1 cellular context compared by ENCODE assay signal in genomic region chr9:98176391-98177259, GRCh38.
A peak's percentile ranks its signal among the peaks of the same experiment; 100 is the strongest.
TF ChIP-seq lines count a peak whose summit lies in the region.

No MANE protein-coding gene starts in this region.

TF ChIP-seq in HepG2, 621 proteins besides CTCF, POLR2A, EP300 and RAD21 (continued from another document):
- TF ChIP-seq, protein P1, sequence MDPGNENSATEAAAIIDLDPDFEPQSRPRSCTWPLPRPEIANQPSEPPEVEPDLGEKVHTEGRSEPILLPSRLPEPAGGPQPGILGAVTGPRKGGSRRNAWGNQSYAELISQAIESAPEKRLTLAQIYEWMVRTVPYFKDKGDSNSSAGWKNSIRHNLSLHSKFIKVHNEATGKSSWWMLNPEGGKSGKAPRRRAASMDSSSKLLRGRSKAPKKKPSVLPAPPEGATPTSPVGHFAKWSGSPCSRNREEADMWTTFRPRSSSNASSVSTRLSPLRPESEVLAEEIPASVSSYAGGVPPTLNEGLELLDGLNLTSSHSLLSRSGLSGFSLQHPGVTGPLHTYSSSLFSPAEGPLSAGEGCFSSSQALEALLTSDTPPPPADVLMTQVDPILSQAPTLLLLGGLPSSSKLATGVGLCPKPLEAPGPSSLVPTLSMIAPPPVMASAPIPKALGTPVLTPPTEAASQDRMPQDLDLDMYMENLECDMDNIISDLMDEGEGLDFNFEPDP (CRISPR knock-in tag; conservative IDR thresholded peaks at IDR 0.05), result 0 out of 2 replicates have a peak, but pooled peaks have one; percentile 21
- TF ChIP-seq RCOR2 (CRISPR knock-in tag; IDR thresholded peaks at IDR 0.05) (peak; percentile 34; the same call in 1 of the 2 replicates), ZNF703 (CRISPR knock-in tag; IDR thresholded peaks at IDR 0.05; ENCODE audit: borderline replicate concordance) (no peak), TEAD3 (CRISPR knock-in tag; optimal IDR thresholded peaks at IDR 0.05; ENCODE audit: borderline replicate concordance) (peak; percentile 23), KLF12 (CRISPR knock-in tag; IDR thresholded peaks at IDR 0.05; ENCODE audit: borderline replicate concordance) (no peak), ZNF891 (CRISPR knock-in tag; IDR thresholded peaks at IDR 0.05) (no peak), ELF4 (CRISPR knock-in tag; IDR thresholded peaks at IDR 0.05; ENCODE audit: borderline replicate concordance) (no peak), THAP11 (CRISPR knock-in tag; IDR thresholded peaks at IDR 0.05) (no peak), MED1 (CRISPR knock-in tag; IDR thresholded peaks at IDR 0.05) (no peak), ZNF780A (CRISPR knock-in tag; IDR thresholded peaks at IDR 0.05) (no peak), ZNF674 (CRISPR knock-in tag; IDR thresholded peaks at IDR 0.05; ENCODE audit: low read depth) (no peak), NR2F2 (IDR thresholded peaks at IDR 0.05; ENCODE audit: borderline replicate concordance, low read depth) (no peak), MAFG (CRISPR knock-in tag; IDR thresholded peaks at IDR 0.05) (no peak), SMAD3 (CRISPR knock-in tag; IDR thresholded peaks at IDR 0.05) (no peak), POLR2AphosphoS5 (IDR thresholded peaks at IDR 0.05; ENCODE audit: low read depth, low read length) (no peak), ARHGAP35 (CRISPR knock-in tag; IDR thresholded peaks at IDR 0.05; ENCODE audit: borderline replicate concordance) (no peak), KDM2A (CRISPR knock-in tag; IDR thresholded peaks at IDR 0.05; ENCODE audit: borderline replicate concordance, low read depth) (no peak), ZNF768 (CRISPR knock-in tag; IDR thresholded peaks at IDR 0.05) (no peak), ZBTB39 (CRISPR knock-in tag; IDR thresholded peaks at IDR 0.05) (no peak)
- TF ChIP-seq, protein P2, sequence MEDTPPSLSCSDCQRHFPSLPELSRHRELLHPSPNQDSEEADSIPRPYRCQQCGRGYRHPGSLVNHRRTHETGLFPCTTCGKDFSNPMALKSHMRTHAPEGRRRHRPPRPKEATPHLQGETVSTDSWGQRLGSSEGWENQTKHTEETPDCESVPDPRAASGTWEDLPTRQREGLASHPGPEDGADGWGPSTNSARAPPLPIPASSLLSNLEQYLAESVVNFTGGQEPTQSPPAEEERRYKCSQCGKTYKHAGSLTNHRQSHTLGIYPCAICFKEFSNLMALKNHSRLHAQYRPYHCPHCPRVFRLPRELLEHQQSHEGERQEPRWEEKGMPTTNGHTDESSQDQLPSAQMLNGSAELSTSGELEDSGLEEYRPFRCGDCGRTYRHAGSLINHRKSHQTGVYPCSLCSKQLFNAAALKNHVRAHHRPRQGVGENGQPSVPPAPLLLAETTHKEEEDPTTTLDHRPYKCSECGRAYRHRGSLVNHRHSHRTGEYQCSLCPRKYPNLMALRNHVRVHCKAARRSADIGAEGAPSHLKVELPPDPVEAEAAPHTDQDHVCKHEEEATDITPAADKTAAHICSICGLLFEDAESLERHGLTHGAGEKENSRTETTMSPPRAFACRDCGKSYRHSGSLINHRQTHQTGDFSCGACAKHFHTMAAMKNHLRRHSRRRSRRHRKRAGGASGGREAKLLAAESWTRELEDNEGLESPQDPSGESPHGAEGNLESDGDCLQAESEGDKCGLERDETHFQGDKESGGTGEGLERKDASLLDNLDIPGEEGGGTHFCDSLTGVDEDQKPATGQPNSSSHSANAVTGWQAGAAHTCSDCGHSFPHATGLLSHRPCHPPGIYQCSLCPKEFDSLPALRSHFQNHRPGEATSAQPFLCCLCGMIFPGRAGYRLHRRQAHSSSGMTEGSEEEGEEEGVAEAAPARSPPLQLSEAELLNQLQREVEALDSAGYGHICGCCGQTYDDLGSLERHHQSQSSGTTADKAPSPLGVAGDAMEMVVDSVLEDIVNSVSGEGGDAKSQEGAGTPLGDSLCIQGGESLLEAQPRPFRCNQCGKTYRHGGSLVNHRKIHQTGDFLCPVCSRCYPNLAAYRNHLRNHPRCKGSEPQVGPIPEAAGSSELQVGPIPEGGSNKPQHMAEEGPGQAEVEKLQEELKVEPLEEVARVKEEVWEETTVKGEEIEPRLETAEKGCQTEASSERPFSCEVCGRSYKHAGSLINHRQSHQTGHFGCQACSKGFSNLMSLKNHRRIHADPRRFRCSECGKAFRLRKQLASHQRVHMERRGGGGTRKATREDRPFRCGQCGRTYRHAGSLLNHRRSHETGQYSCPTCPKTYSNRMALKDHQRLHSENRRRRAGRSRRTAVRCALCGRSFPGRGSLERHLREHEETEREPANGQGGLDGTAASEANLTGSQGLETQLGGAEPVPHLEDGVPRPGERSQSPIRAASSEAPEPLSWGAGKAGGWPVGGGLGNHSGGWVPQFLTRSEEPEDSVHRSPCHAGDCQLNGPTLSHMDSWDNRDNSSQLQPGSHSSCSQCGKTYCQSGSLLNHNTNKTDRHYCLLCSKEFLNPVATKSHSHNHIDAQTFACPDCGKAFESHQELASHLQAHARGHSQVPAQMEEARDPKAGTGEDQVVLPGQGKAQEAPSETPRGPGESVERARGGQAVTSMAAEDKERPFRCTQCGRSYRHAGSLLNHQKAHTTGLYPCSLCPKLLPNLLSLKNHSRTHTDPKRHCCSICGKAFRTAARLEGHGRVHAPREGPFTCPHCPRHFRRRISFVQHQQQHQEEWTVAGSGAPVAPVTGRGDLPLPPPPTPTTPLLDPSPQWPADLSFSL (CRISPR knock-in tag; IDR thresholded peaks at IDR 0.05), result no peak
- TF ChIP-seq, protein P3, sequence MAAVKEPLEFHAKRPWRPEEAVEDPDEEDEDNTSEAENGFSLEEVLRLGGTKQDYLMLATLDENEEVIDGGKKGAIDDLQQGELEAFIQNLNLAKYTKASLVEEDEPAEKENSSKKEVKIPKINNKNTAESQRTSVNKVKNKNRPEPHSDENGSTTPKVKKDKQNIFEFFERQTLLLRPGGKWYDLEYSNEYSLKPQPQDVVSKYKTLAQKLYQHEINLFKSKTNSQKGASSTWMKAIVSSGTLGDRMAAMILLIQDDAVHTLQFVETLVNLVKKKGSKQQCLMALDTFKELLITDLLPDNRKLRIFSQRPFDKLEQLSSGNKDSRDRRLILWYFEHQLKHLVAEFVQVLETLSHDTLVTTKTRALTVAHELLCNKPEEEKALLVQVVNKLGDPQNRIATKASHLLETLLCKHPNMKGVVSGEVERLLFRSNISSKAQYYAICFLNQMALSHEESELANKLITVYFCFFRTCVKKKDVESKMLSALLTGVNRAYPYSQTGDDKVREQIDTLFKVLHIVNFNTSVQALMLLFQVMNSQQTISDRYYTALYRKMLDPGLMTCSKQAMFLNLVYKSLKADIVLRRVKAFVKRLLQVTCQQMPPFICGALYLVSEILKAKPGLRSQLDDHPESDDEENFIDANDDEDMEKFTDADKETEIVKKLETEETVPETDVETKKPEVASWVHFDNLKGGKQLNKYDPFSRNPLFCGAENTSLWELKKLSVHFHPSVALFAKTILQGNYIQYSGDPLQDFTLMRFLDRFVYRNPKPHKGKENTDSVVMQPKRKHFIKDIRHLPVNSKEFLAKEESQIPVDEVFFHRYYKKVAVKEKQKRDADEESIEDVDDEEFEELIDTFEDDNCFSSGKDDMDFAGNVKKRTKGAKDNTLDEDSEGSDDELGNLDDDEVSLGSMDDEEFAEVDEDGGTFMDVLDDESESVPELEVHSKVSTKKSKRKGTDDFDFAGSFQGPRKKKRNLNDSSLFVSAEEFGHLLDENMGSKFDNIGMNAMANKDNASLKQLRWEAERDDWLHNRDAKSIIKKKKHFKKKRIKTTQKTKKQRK (IDR thresholded peaks at IDR 0.05; ENCODE audit: low read length), result no peak
- TF ChIP-seq, protein P4, sequence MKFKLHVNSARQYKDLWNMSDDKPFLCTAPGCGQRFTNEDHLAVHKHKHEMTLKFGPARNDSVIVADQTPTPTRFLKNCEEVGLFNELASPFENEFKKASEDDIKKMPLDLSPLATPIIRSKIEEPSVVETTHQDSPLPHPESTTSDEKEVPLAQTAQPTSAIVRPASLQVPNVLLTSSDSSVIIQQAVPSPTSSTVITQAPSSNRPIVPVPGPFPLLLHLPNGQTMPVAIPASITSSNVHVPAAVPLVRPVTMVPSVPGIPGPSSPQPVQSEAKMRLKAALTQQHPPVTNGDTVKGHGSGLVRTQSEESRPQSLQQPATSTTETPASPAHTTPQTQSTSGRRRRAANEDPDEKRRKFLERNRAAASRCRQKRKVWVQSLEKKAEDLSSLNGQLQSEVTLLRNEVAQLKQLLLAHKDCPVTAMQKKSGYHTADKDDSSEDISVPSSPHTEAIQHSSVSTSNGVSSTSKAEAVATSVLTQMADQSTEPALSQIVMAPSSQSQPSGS (CRISPR knock-in tag; IDR thresholded peaks at IDR 0.05), result no peak; the same call in 1 of the 2 replicates
- TF ChIP-seq, protein P5, sequence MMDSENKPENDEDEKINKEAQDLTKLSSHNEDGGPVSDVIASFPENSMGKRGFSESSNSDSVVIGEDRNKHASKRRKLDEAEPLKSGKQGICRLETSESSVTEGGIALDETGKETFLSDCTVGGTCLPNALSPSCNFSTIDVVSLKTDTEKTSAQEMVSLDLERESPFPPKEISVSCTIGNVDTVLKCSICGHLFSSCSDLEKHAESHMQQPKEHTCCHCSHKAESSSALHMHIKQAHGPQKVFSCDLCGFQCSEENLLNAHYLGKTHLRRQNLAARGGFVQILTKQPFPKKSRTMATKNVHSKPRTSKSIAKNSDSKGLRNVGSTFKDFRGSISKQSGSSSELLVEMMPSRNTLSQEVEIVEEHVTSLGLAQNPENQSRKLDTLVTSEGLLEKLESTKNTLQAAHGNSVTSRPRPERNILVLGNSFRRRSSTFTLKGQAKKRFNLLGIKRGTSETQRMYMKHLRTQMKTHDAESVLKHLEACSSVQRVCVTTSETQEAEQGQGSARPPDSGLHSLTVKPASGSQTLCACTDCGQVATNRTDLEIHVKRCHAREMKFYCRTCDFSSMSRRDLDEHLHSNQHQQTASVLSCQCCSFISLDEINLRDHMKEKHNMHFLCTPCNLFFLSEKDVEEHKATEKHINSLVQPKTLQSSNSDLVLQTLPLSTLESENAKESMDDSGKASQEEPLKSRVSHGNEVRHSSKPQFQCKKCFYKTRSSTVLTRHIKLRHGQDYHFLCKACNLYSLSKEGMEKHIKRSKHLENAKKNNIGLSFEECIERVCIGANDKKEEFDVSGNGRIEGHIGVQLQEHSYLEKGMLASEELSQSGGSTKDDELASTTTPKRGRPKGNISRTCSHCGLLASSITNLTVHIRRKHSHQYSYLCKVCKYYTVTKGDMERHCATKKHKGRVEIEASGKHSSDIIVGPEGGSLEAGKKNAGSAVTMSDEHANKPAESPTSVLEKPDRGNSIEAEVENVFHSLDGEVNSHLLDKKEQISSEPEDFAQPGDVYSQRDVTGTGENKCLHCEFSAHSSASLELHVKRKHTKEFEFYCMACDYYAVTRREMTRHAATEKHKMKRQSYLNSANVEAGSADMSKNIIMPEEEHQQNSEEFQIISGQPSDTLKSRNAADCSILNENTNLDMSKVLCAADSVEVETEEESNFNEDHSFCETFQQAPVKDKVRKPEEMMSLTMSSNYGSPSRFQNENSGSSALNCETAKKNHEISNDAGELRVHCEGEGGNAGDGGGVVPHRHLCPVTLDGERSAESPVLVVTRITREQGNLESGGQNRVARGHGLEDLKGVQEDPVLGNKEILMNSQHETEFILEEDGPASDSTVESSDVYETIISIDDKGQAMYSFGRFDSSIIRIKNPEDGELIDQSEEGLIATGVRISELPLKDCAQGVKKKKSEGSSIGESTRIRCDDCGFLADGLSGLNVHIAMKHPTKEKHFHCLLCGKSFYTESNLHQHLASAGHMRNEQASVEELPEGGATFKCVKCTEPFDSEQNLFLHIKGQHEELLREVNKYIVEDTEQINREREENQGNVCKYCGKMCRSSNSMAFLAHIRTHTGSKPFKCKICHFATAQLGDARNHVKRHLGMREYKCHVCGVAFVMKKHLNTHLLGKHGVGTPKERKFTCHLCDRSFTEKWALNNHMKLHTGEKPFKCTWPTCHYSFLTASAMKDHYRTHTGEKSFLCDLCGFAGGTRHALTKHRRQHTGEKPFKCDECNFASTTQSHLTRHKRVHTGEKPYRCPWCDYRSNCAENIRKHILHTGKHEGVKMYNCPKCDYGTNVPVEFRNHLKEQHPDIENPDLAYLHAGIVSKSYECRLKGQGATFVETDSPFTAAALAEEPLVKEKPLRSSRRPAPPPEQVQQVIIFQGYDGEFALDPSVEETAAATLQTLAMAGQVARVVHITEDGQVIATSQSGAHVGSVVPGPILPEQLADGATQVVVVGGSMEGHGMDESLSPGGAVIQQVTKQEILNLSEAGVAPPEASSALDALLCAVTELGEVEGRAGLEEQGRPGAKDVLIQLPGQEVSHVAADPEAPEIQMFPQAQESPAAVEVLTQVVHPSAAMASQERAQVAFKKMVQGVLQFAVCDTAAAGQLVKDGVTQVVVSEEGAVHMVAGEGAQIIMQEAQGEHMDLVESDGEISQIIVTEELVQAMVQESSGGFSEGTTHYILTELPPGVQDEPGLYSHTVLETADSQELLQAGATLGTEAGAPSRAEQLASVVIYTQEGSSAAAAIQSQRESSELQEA (CRISPR knock-in tag; IDR thresholded peaks at IDR 0.05; ENCODE audit: not compliant biosample characterization), result no peak
